9 cellular contexts compared by ENCODE assay signal in the genomic region with DNA sequence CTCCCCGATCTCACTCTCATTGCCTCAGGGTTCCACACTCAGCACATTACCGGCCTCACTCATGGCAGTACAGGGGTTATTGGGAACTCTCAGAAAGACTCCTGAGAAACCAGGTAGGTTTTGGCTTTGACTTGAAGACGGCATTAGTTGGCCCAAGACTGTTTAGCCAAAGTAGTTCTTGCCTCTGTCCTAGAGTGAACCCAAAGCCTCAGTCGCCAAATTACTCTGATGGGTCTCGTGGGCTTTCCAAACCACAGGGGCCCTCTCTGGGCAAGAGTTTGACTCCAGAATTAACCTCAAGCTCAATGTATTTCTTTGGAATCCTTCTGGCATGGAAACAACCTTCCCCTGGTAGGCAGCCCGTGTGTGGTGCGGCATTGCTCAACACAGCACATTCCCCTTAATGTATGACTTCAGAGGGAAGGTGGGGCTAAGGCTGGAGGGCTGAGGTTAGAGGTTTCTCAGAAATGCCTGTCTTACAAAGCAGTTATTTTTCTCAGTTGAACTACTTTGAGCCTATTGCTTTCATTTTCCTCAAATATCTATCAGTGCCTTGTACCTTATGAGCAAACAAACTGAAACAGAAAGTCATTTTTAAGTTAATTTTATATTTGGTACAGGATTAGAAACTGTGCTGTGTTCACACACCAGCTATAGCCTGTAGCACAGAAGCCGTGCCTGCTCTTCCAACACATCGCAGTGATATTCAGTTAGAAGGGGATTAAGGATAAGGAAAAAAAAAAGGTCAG.
DNase-seq lines count a peak whose midpoint lies in the region; ATAC-seq and TF ChIP-seq lines count a peak whose summit lies in the region.
"Had no signal": no experiment of that assay in that cellular context is flagged by ENCODE, and none has a peak within 500 bp of the region (broad histone marks: within the 10 kb centered on the region; RNA-seq: fewer than 3 reads in every experiment).

No MANE protein-coding gene starts in this region.

- peak overlapping the region; percentile 47; the same call in 1 of the 2 replicates for H3K4me3 ChIP-seq in GM08714 (ENCODE audit: low read length)
- H3K4me3 ChIP-seq: SK-N-MC had no signal

- H3K27me3 Mint-ChIP-seq in activated naive CD8-positive, alpha-beta T cell treated with anti-CD3 and anti-CD28 coated beads for 36 hours: no peaks in the 10 kb centered on the region
- no peaks in the 10 kb centered on the region for H3K27me3 Mint-ChIP-seq in CD4-positive, alpha-beta T cell
- no peaks in the 10 kb centered on the region for H3K27me3 Mint-ChIP-seq in glutamatergic neuron (ENCODE audit: unreplicated experiment)

- no peaks in the 10 kb centered on the region for H3K9me3 ChIP-seq in CD4-positive, alpha-beta T cell (ENCODE audit: control insufficient read depth, low read length)

- no peak overlapping the region for H3K4me3 Mint-ChIP-seq in activated naive CD8-positive, alpha-beta T cell treated with anti-CD3 and anti-CD28 coated beads for 36 hours
- H3K4me3 Mint-ChIP-seq in CD4-positive, alpha-beta T cell: no peak overlapping the region
- H3K4me3 Mint-ChIP-seq in glutamatergic neuron (ENCODE audit: unreplicated experiment): no peak overlapping the region

- ATAC-seq in GM19468 (IDR thresholded peaks at IDR 0.05; ENCODE audit: extremely low read depth, unreplicated experiment) (peak; percentile 100), HG03460 (IDR thresholded peaks at IDR 0.05; ENCODE audit: unreplicated experiment) (peak; percentile 98)
- ATAC-seq in CD4-positive, alpha-beta T cell (ENCODE audit: poor library complexity): no peak

- intact Hi-C loops in CD4-positive, alpha-beta T cell (cut with DNase I, micrococcal nuclease): no loop called here

- H3K27me3 ChIP-seq in CD4-positive, alpha-beta T cell (ENCODE audit: control insufficient read depth, insufficient read depth, low read length): no peaks in the 10 kb centered on the region

- POLR2A ChIA-PET in CD4-positive, alpha-beta T cell (lab: Charles Lee): no interaction called here

- H3K4me1 Mint-ChIP-seq in activated naive CD8-positive, alpha-beta T cell treated with anti-CD3 and anti-CD28 coated beads for 36 hours: peaks cover 2% of the 10 kb centered on the region
- H3K4me1 Mint-ChIP-seq in CD4-positive, alpha-beta T cell (ENCODE audit: low read depth): no peaks in the 10 kb centered on the region
- H3K4me1 Mint-ChIP-seq in glutamatergic neuron (ENCODE audit: low read depth, unreplicated experiment): no peaks in the 10 kb centered on the region

- CTCF ChIA-PET in CD4-positive, alpha-beta T cell (lab: Charles Lee): no interaction called here

- no peaks in the 10 kb centered on the region for H3K36me3 Mint-ChIP-seq in activated naive CD8-positive, alpha-beta T cell treated with anti-CD3 and anti-CD28 coated beads for 36 hours
- no peaks in the 10 kb centered on the region for H3K36me3 Mint-ChIP-seq in CD4-positive, alpha-beta T cell (ENCODE audit: low read depth)
- no peaks in the 10 kb centered on the region for H3K36me3 Mint-ChIP-seq in glutamatergic neuron (ENCODE audit: unreplicated experiment)

- no peak overlapping the region for H3K27ac ChIP-seq in CD4-positive, alpha-beta T cell (ENCODE audit: low read depth, low read length)
- H3K27ac ChIP-seq: SK-N-MC had no signal

- no peak overlapping the region for H3K27ac Mint-ChIP-seq in activated naive CD8-positive, alpha-beta T cell treated with anti-CD3 and anti-CD28 coated beads for 36 hours
- H3K27ac Mint-ChIP-seq in CD4-positive, alpha-beta T cell: no peak overlapping the region
- no peak overlapping the region for H3K27ac Mint-ChIP-seq in glutamatergic neuron (ENCODE audit: unreplicated experiment)

- no peaks in the 10 kb centered on the region for H3K9me3 Mint-ChIP-seq in activated naive CD8-positive, alpha-beta T cell treated with anti-CD3 and anti-CD28 coated beads for 36 hours
- H3K9me3 Mint-ChIP-seq in CD4-positive, alpha-beta T cell: no peaks in the 10 kb centered on the region
- H3K9me3 Mint-ChIP-seq in glutamatergic neuron (ENCODE audit: unreplicated experiment): no peaks in the 10 kb centered on the region

- peak; percentile 23 for DNase-seq in activated naive CD8-positive, alpha-beta T cell treated with anti-CD3 and anti-CD28 coated beads for 36 hours
- peak; percentile 49 for DNase-seq in renal cortical epithelial cell (ENCODE audit: low read depth)
- DNase-seq in CD4-positive, alpha-beta T cell: no peak
- no peak for DNase-seq in glutamatergic neuron
- DNase-seq in NCI-H187 (lab: John Stamatoyannopoulos, UW): no peak

- no peak for TF ChIP-seq CTCF in CD4-positive, alpha-beta T cell (IDR thresholded peaks at IDR 0.05)
- no peak for TF ChIP-seq CTCF in glutamatergic neuron (IDR thresholded peaks at IDR 0.05; ENCODE audit: partially characterized antibody, unreplicated experiment)

Comparison
In these comparisons a context has a peak if more than half of its experiments do, and no peak if none do; other contexts are left out.
1. DNase-seq: peak in activated naive CD8-positive, alpha-beta T cell treated with anti-CD3 and anti-CD28 coated beads for 36 hours (single experiment) and renal cortical epithelial cell (single experiment); none in CD4-positive, alpha-beta T cell (0 of 10), glutamatergic neuron (single experiment) and NCI-H187 (0 of 2).